8 cellular contexts compared by ENCODE assay signal in the genomic region with DNA sequence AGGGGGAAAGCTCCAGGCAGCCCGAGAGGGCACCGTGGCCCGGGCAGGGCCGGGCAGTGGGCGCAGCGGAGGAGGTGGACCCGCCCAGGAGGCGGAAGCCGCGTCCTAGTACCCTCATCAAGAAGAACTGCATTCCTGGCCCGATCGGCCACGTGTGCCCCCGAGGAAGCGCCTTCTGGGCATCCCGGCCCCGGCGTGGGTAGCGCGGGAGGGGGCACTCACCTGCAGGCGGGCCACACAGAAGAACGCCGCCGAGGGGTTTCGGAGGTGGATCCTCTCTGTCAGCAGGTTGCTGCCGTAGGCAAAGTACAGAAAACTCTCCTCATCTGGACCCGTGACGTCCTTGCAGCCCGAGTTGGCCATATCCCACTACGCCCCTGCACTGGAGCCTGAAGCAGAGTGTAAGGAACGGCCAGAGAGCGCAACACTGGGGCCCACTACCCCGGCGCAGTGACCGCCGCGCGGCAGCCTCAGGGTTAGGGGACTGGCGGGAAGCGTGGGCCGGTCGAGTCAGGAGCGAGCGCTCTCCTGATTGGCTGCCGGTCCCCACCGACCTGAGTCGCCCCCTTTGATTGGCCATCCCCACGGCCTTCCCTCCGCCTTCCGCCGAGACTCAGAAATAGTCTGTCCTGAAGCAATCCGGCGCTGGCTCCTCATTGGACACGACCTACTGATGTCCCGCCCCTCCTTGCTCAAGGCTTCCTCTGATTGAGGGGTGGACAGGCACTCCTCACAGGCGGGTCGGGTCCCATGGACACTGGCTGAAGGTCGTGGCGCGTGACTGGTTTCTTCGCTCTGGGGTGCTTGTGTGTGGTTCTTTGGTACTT. TPM values are rescaled to one million over a fixed set of nuclear protein-coding genes. Genes with fewer than 3 reads are reported as not detected.
DNase-seq lines count a peak whose midpoint lies in the region; ATAC-seq and TF ChIP-seq lines count a peak whose summit lies in the region.

GGCT (minus strand) TSS at position 483 of the 827 bp plus-strand sequence; CDS start at position 363, 120 bp downstream.

- peaks cover 0 to 28% (median 0%) of the 10 kb centered on the region in 3 donors for H3K4me1 ChIP-seq in gastroesophageal sphincter

- H3K36me3 Mint-ChIP-seq in HFFc6 (ENCODE audit: low read depth) = 0 out of 2 replicates have a peak, but pooled peaks cover 4% of the 10 kb centered on the region
- peaks cover 29% of the 10 kb centered on the region for H3K36me3 Mint-ChIP-seq in activated naive CD4-positive, alpha-beta T cell treated with anti-CD3 and anti-CD28 coated beads, Interleukin-2, amount 10 ng/mL, durations not matched to agents 7 days and 5 days

- H3K4me3 ChIP-seq in NB4 (ENCODE audit: low read depth, low read length) = peak within 1 kb of the TSS; percentile 90
- H3K4me3 ChIP-seq in SK-N-MC = peak within 1 kb of the TSS; percentile 86
- H3K4me3 ChIP-seq in gastroesophageal sphincter = peak within 1 kb of the TSS; percentile 90

- ATAC-seq in gastroesophageal sphincter = peak; percentile 99

- TF ChIP-seq POLR2A in NB4 (IDR thresholded peaks at IDR 0.05; ENCODE audit: extremely low read depth, insufficient read length) (peak; percentile 97), gastroesophageal sphincter (IDR thresholded peaks at IDR 0.05) (peak; percentile 54 to 61)

- TF ChIP-seq CTCF in HFFc6 (IDR thresholded peaks at IDR 0.05) (no peak), NB4 (IDR thresholded peaks at IDR 0.05; ENCODE audit: low read depth, low read length) (no peak), gastroesophageal sphincter (IDR thresholded peaks at IDR 0.05) (peak in 1 of 4 experiments; percentile 9)

- H3K4me1 Mint-ChIP-seq in HFFc6 (ENCODE audit: low read depth) = peaks cover 36% of the 10 kb centered on the region
- peaks cover 51% of the 10 kb centered on the region for H3K4me1 Mint-ChIP-seq in activated naive CD4-positive, alpha-beta T cell treated with anti-CD3 and anti-CD28 coated beads, Interleukin-2, amount 10 ng/mL, durations not matched to agents 7 days and 5 days

- H3K27ac ChIP-seq in SK-N-MC (no peak within 1 kb of the TSS), gastroesophageal sphincter (peak within 1 kb of the TSS; percentile 68 to 93 (median 92))

- WGBS in gastroesophageal sphincter (ENCODE audit: low coverage in 1 of 2), 2 donors = 0% methylated on average over 4 to 8 of the region's 61 CpGs

- 0 out of 2 replicates have a peak, but pooled peaks cover 6% of the 10 kb centered on the region for H3K9me3 Mint-ChIP-seq in HFFc6
- H3K9me3 Mint-ChIP-seq in activated naive CD4-positive, alpha-beta T cell treated with anti-CD3 and anti-CD28 coated beads, Interleukin-2, amount 10 ng/mL, durations not matched to agents 7 days and 5 days = peaks cover 7% of the 10 kb centered on the region

- H3K27me3 ChIP-seq in gastroesophageal sphincter = no peaks in the 10 kb centered on the region

- H3K36me3 ChIP-seq in SK-N-MC (ENCODE audit: insufficient read depth, low read length) (peaks cover 14% of the 10 kb centered on the region), gastroesophageal sphincter (peaks cover 0 to 2% of the 10 kb centered on the region in 2 donors)

- H3K27me3 Mint-ChIP-seq in HFFc6 (ENCODE audit: insufficient read depth) = peaks cover 2% of the 10 kb centered on the region; the same call in 1 of the 2 replicates
- H3K27me3 Mint-ChIP-seq in activated naive CD4-positive, alpha-beta T cell treated with anti-CD3 and anti-CD28 coated beads, Interleukin-2, amount 10 ng/mL, durations not matched to agents 7 days and 5 days = no peaks in the 10 kb centered on the region

- H3K4me3 Mint-ChIP-seq in HFFc6 = peak within 1 kb of the TSS; percentile 90
- peak within 1 kb of the TSS; percentile 74 for H3K4me3 Mint-ChIP-seq in activated naive CD4-positive, alpha-beta T cell treated with anti-CD3 and anti-CD28 coated beads, Interleukin-2, amount 10 ng/mL, durations not matched to agents 7 days and 5 days

- no peak for TF ChIP-seq EP300 in gastroesophageal sphincter (IDR thresholded peaks at IDR 0.05)

- peak within 1 kb of the TSS; percentile 81 for H3K9ac ChIP-seq in SK-N-MC (ENCODE audit: insufficient read length)

- CTCF ChIA-PET in activated naive CD4-positive, alpha-beta T cell treated with anti-CD3 and anti-CD28 coated beads, Interleukin-2, amount 10 ng/mL, durations not matched to agents 7 days and 5 days (lab: Charles Lee) = interaction anchor here (1.5 kb wide), 1 partner anchor 60 kb away, joined by 5 read pairs; no protein-coding TSS in a partner anchor

- DNase-seq in GM04504 (ENCODE audit: low read depth) = peak; percentile 97
- DNase-seq in HFFc6 = peak; percentile 97
- peak; percentile 100 for DNase-seq in NB4 (ENCODE audit: low read depth)
- peak; percentile 83 for DNase-seq in SK-N-MC (ENCODE audit: low read depth, low spot score)
- peak; percentile 99 for DNase-seq in activated naive CD4-positive, alpha-beta T cell treated with anti-CD3 and anti-CD28 coated beads, Interleukin-2, amount 10 ng/mL, durations not matched to agents 7 days and 5 days
- DNase-seq in non-pigmented ciliary epithelial cell (ENCODE audit: low read depth) = peak; percentile 92
- DNase-seq in superior temporal gyrus (ENCODE audit: extremely low spot score) = peak; percentile 99

- H3K9me3 ChIP-seq in SK-N-MC (ENCODE audit: low read depth, low read length) (no peaks in the 10 kb centered on the region), gastroesophageal sphincter (no peaks in the 10 kb centered on the region)

- H3K27ac Mint-ChIP-seq in HFFc6 = peak within 1 kb of the TSS; percentile 83
- peak within 1 kb of the TSS; percentile 82 for H3K27ac Mint-ChIP-seq in activated naive CD4-positive, alpha-beta T cell treated with anti-CD3 and anti-CD28 coated beads, Interleukin-2, amount 10 ng/mL, durations not matched to agents 7 days and 5 days

RNA-seq across cellular contexts. Expression of gene GGCT, which starts in this region (rescaled TPM):
- total RNA-seq in HFFc6 (2021; fragmentation: NEBNext Ultra II Directional; extraction: Animal tissue kit (Norgen Biotek cat#: 25700)) = 10 to 100 TPM; 16.1 to 25.6 (median 21.1) TPM
- total RNA-seq in gastroesophageal sphincter = 10 to 100 TPM; 16.7 to 29.0 (median 23.7) TPM
